Comparison of ENCODE assay signal across 1 cellular context in genomic region chr11:508956-509355, GRCh38.
TF ChIP-seq lines count a peak whose summit lies in the region.

No MANE protein-coding gene starts in this region.

TF ChIP-seq in GM12878, 131 proteins besides CTCF, POLR2A, EP300 and RAD21:
- TF ChIP-seq KDM1A (IDR thresholded peaks at IDR 0.05; ENCODE audit: borderline replicate concordance) (no peak), POLR2AphosphoS5 (IDR thresholded peaks at IDR 0.05; ENCODE audit: low read length) (0 out of 2 replicates have a peak, but pooled peaks have one; percentile 49)
